In genomic region chr7:47634273-47634672, GRCh38 we compare ENCODE assay signal across 1 cellular context.
TF ChIP-seq lines count a peak whose summit lies in the region.

No MANE protein-coding gene starts in this region.

TF ChIP-seq in HepG2, 621 proteins besides CTCF, POLR2A, EP300 and RAD21:
- TF ChIP-seq ZNF12 (CRISPR knock-in tag; IDR thresholded peaks at IDR 0.05) (peak; percentile 87), ZNF33A (CRISPR knock-in tag; IDR thresholded peaks at IDR 0.05; ENCODE audit: borderline replicate concordance) (no peak)
